8 cellular contexts compared by ENCODE assay signal in genomic region chr20:51800769-51801219, GRCh38. TPM values are rescaled to one million over a fixed set of nuclear protein-coding genes. Genes with fewer than 3 reads are reported as not detected.
DNase-seq lines count a peak whose midpoint lies in the region; ATAC-seq and TF ChIP-seq lines count a peak whose summit lies in the region.

No MANE protein-coding gene starts in this region.

- intact Hi-C loops in activated B cell treated with CpG ODN at 0.5 μM for 24 hours (cut with micrococcal nuclease), result no loop called here

- no peaks in the 10 kb centered on the region for H3K27me3 ChIP-seq in iPS DF 6.9 (ENCODE audit: control insufficient read depth, insufficient read depth, low read length)

- H3K4me1 ChIP-seq in iPS DF 6.9 (ENCODE audit: control insufficient read depth, insufficient read depth, low read length), result no peaks in the 10 kb centered on the region; the same call in 1 of the 2 replicates

- H3K27ac Mint-ChIP-seq in activated B cell treated with CpG ODN at 0.5 μM for 24 hours, result no peak overlapping the region

- H3K4me1 Mint-ChIP-seq in activated B cell treated with CpG ODN at 0.5 μM for 24 hours, result peaks cover 15% of the 10 kb centered on the region

- H3K9me3 Mint-ChIP-seq in activated B cell treated with CpG ODN at 0.5 μM for 24 hours, result no peaks in the 10 kb centered on the region

- TF ChIP-seq CTCF in activated B cell treated with CpG ODN at 0.5 μM for 24 hours (IDR thresholded peaks at IDR 0.05), result no peak

- H3K36me3 Mint-ChIP-seq in activated B cell treated with CpG ODN at 0.5 μM for 24 hours (ENCODE audit: low read depth), result no peaks in the 10 kb centered on the region

- no CpG with 5 or more reads among the region's 38 CpGs for WGBS in iPS DF 6.9 (ENCODE audit: insufficient coverage, insufficient read length)

- H3K4me3 ChIP-seq in iPS DF 6.9 (ENCODE audit: low read length), result peak overlapping the region; percentile 87

- H3K27me3 Mint-ChIP-seq in activated B cell treated with CpG ODN at 0.5 μM for 24 hours, result peaks cover 54% of the 10 kb centered on the region

- ATAC-seq in activated B cell treated with CpG ODN at 0.5 μM for 24 hours (ENCODE audit: low read depth) (no peak), HG03175 (IDR thresholded peaks at IDR 0.05; ENCODE audit: unreplicated experiment) (no peak)

- CTCF ChIA-PET in activated B cell treated with CpG ODN at 0.5 μM for 24 hours (lab: Charles Lee), result no interaction called here

- peak overlapping the region; percentile 4 for H3K4me3 Mint-ChIP-seq in activated B cell treated with CpG ODN at 0.5 μM for 24 hours

- no peaks in the 10 kb centered on the region for H3K9me3 ChIP-seq in iPS DF 6.9 (ENCODE audit: control insufficient read depth, insufficient read depth, low read length)

- POLR2A ChIA-PET in activated B cell treated with CpG ODN at 0.5 μM for 24 hours (lab: Charles Lee), result no interaction called here

- H3K27ac ChIP-seq in iPS DF 6.9 (ENCODE audit: low read length), result no peak overlapping the region

- no peaks in the 10 kb centered on the region for H3K36me3 ChIP-seq in iPS DF 6.9 (ENCODE audit: control insufficient read depth, insufficient read depth, low read length)

- DNase-seq in NCI-H1417 (lab: John Stamatoyannopoulos, UW), result peak in 2 of 3 experiments; percentile 63
- no peak for DNase-seq in NCI-H1417 treated with DMSO at 0.1 percent for 48 hours (lab: John Stamatoyannopoulos, UW)
- no peak for DNase-seq in activated B cell treated with CpG ODN at 0.5 μM for 24 hours
- DNase-seq in iPS DF 6.9 (ENCODE audit: low read depth, low spot score), result no peak
- peak; percentile 25 for DNase-seq in stimulated activated CD8-positive, alpha-beta memory T cell treated with anti-CD3 and anti-CD28 coated beads, Interleukin-4, amount 100 ng/mL, for 48 hours
- DNase-seq in SKM-1 treated with dmso at 0.1 percent for 144 hours (lab: John Stamatoyannopoulos, UW; ENCODE audit: unreplicated experiment), result no peak
- no peak for DNase-seq in NCI-H524 treated with DMSO at 0.1 percent for 48 hours (lab: John Stamatoyannopoulos, UW)

RNA-seq across cellular contexts. Expression of gene SALL4, which starts 1.5 kb away (rescaled TPM):
- total RNA-seq in activated B cell treated with CpG ODN at 0.5 μM for 24 hours, result not detected in 2 replicates

RNA-seq across cellular contexts. Expression of gene ATP9A, which starts 32.6 kb away (rescaled TPM):
- total RNA-seq in activated B cell treated with CpG ODN at 0.5 μM for 24 hours, result 0.07 TPM in 2 replicates

Comparison
In these comparisons a context has a peak if more than half of its experiments do, and no peak if none do; other contexts are left out.
1. DNase-seq: peak in NCI-H1417 (2 of 3) and stimulated activated CD8-positive, alpha-beta memory T cell treated with anti-CD3 and anti-CD28 coated beads, Interleukin-4, amount 100 ng/mL, for 48 hours (single experiment); none in NCI-H1417 treated with DMSO at 0.1 percent for 48 hours (single experiment), activated B cell treated with CpG ODN at 0.5 μM for 24 hours (single experiment), iPS DF 6.9 (single experiment), SKM-1 treated with dmso at 0.1 percent for 144 hours (single experiment) and NCI-H524 treated with DMSO at 0.1 percent for 48 hours (single experiment).